1 cellular context compared by ENCODE assay signal in the genomic region with DNA sequence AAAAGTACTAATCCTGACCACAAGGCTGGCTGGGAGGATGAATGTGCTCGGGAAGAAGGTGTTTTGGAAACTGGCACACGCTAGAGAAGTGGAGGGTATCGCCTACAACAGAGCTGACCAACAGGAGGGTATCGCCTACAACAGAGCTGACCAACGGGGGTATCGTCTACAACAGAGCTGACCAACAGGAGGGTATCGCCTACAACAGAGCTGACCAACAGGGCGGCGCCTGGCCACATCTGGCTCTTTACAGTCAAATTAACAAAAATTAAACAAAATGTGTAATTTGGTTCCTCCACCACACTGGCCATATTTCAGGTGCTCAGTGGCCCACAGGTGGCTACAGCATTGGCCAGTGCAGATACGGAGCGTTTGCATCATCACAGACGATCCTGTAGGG.
TF ChIP-seq lines count a peak whose summit lies in the region.

No MANE protein-coding gene starts in this region.

TF ChIP-seq in A549, 52 proteins besides CTCF, POLR2A, EP300 and RAD21 (continued from another document):
- TF ChIP-seq E2F6 (IDR thresholded peaks at IDR 0.05; ENCODE audit: borderline replicate concordance, low read depth), result no peak
